Comparison of ENCODE assay signal across 8 cellular contexts in the genomic region with DNA sequence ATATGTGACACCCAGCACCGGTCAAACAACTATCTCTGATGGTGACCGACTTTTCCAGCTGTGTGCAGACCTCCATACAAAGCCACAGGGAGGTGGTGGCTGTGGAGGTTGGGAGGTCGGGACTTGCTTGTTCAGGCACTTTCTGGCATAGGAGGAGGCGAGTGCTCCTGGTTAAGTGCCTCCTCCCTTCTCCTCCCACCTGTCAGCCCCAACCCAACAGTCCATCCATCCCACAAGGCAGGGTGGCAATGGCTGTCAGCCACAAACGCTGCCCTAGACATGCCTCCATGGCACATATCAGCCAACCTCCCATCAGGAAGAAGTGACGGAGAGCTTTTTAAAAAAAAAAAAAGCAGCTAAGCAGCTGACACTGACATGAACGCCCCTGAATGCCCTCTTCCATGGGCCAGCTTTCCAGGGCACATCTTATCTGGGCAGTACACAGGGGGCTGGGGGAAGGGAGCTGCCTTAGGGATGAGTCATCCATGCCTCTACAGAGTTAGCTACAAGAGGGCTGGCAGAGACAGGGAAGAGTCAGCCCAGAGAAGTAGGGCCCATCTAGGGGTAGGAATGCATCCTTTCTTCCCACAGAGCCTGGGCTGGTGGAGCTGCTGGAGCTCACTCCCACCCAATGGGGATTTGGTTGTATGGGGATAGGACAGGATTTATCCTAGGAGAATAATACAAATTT. TPM values are rescaled to one million over a fixed set of nuclear protein-coding genes. Genes with fewer than 3 reads are reported as not detected.
DNase-seq lines count a peak whose midpoint lies in the region; ATAC-seq and TF ChIP-seq lines count a peak whose summit lies in the region.

No MANE protein-coding gene starts in this region.

- no peaks in the 10 kb centered on the region for H3K27me3 Mint-ChIP-seq in activated T-helper 2 cell treated with anti-CD3 and anti-CD28 coated beads, Interferon-gamma antibody, Interleukin-2, Interleukin-4, amounts not matched to agents 10 μg/mL and 5 μg/mL and 100 μg/mL, durations not matched to agents 14 hours and 24 hours and 36 hours (ENCODE audit: low read depth)

- H3K27ac Mint-ChIP-seq in activated T-helper 2 cell treated with anti-CD3 and anti-CD28 coated beads, Interferon-gamma antibody, Interleukin-2, Interleukin-4, amounts not matched to agents 10 μg/mL and 5 μg/mL and 100 μg/mL, durations not matched to agents 14 hours and 24 hours and 36 hours: no peak overlapping the region

- H3K9me3 ChIP-seq in iPS-20b (ENCODE audit: insufficient read depth, low read depth, low read length): no peaks in the 10 kb centered on the region

- H3K9me3 Mint-ChIP-seq in activated T-helper 2 cell treated with anti-CD3 and anti-CD28 coated beads, Interferon-gamma antibody, Interleukin-2, Interleukin-4, amounts not matched to agents 10 μg/mL and 5 μg/mL and 100 μg/mL, durations not matched to agents 14 hours and 24 hours and 36 hours: no peaks in the 10 kb centered on the region

- H3K4me3 Mint-ChIP-seq in activated T-helper 2 cell treated with anti-CD3 and anti-CD28 coated beads, Interferon-gamma antibody, Interleukin-2, Interleukin-4, amounts not matched to agents 10 μg/mL and 5 μg/mL and 100 μg/mL, durations not matched to agents 14 hours and 24 hours and 36 hours (ENCODE audit: low read depth): no peak overlapping the region

- peaks cover 53% of the 10 kb centered on the region for H3K36me3 ChIP-seq in iPS-20b (ENCODE audit: insufficient read depth, low read depth, low read length)

- peaks cover 21% of the 10 kb centered on the region for H3K4me1 ChIP-seq in iPS-20b (ENCODE audit: insufficient read depth, low read length)

- H3K9ac ChIP-seq in iPS-20b (ENCODE audit: low read depth, low read length): peak overlapping the region; percentile 28; the same call in 1 of the 2 replicates

- peaks cover 58% of the 10 kb centered on the region for H3K36me3 Mint-ChIP-seq in activated T-helper 2 cell treated with anti-CD3 and anti-CD28 coated beads, Interferon-gamma antibody, Interleukin-2, Interleukin-4, amounts not matched to agents 10 μg/mL and 5 μg/mL and 100 μg/mL, durations not matched to agents 14 hours and 24 hours and 36 hours (ENCODE audit: low read depth)

- peak; percentile 88 for TF ChIP-seq CTCF in AG09309 (IDR thresholded peaks at IDR 0.05; ENCODE audit: control insufficient read depth, insufficient read depth, low read depth, low read length, missing control alignments)

- H3K4me1 Mint-ChIP-seq in activated T-helper 2 cell treated with anti-CD3 and anti-CD28 coated beads, Interferon-gamma antibody, Interleukin-2, Interleukin-4, amounts not matched to agents 10 μg/mL and 5 μg/mL and 100 μg/mL, durations not matched to agents 14 hours and 24 hours and 36 hours (ENCODE audit: low read depth): peaks cover 45% of the 10 kb centered on the region

- H3K27me3 ChIP-seq in iPS-20b (ENCODE audit: insufficient read depth, low read length): no peaks in the 10 kb centered on the region

- H3K4me3 ChIP-seq in AG09309 (ENCODE audit: control insufficient read depth, low read depth, low read length) (no peak overlapping the region), iPS-20b (ENCODE audit: low read length) (peak overlapping the region; percentile 26; the same call in 1 of the 2 replicates), skin epidermis (no peak overlapping the region)

- intact Hi-C loops in activated T-helper 2 cell treated with anti-CD3 and anti-CD28 coated beads, Interferon-gamma antibody, Interleukin-2, Interleukin-4, amounts not matched to agents 10 μg/mL and 5 μg/mL and 100 μg/mL, durations not matched to agents 14 hours and 24 hours and 36 hours (cut with micrococcal nuclease): no loop called here

- ATAC-seq in HG03108 (IDR thresholded peaks at IDR 0.05; ENCODE audit: unreplicated experiment): no peak

- DNase-seq in AG09309 (ENCODE audit: low read depth): peak; percentile 90
- DNase-seq in HuH-7 (ENCODE audit: low spot score): peak; percentile 55
- peak; percentile 97 for DNase-seq in astrocyte of the hippocampus (ENCODE audit: low read depth, low spot score)
- DNase-seq in SKM-1 treated with dmso at 0.1 percent for 144 hours (lab: John Stamatoyannopoulos, UW; ENCODE audit: unreplicated experiment): no peak
- no peak for DNase-seq in activated T-helper 2 cell treated with anti-CD3 and anti-CD28 coated beads, Interferon-gamma antibody, Interleukin-2, Interleukin-4, amounts not matched to agents 10 μg/mL and 5 μg/mL and 100 μg/mL, durations not matched to agents 14 hours and 24 hours and 36 hours (ENCODE audit: low spot score)

- H3K27ac ChIP-seq in iPS-20b (ENCODE audit: low read length) (no peak overlapping the region), skin epidermis (peak overlapping the region in 19 of 21 experiments; percentile 7 to 89 (median 78))

RNA-seq across cellular contexts. Expression of gene CCDC12, which starts 41.2 kb away (rescaled TPM):
- total RNA-seq in activated T-helper 2 cell treated with anti-CD3 and anti-CD28 coated beads, Interferon-gamma antibody, Interleukin-2, Interleukin-4, amounts not matched to agents 10 μg/mL and 5 μg/mL and 100 μg/mL, durations not matched to agents 14 hours and 24 hours and 36 hours: 65.3 and 69.2 TPM in 2 replicates

RNA-seq across cellular contexts. Expression of gene NBEAL2, which starts 44.2 kb away (rescaled TPM):
- 120 and 129 TPM in 2 replicates for total RNA-seq in activated T-helper 2 cell treated with anti-CD3 and anti-CD28 coated beads, Interferon-gamma antibody, Interleukin-2, Interleukin-4, amounts not matched to agents 10 μg/mL and 5 μg/mL and 100 μg/mL, durations not matched to agents 14 hours and 24 hours and 36 hours

RNA-seq across cellular contexts. Expression of gene PTH1R, which starts 57.8 kb away (rescaled TPM):
- not detected in 2 replicates for total RNA-seq in activated T-helper 2 cell treated with anti-CD3 and anti-CD28 coated beads, Interferon-gamma antibody, Interleukin-2, Interleukin-4, amounts not matched to agents 10 μg/mL and 5 μg/mL and 100 μg/mL, durations not matched to agents 14 hours and 24 hours and 36 hours

Comparison
In these comparisons a context has a peak if more than half of its experiments do, and no peak if none do; other contexts are left out.
1. DNase-seq: peak in AG09309 (single experiment), HuH-7 (single experiment) and astrocyte of the hippocampus (single experiment); none in SKM-1 treated with dmso at 0.1 percent for 144 hours (single experiment) and activated T-helper 2 cell treated with anti-CD3 and anti-CD28 coated beads, Interferon-gamma antibody, Interleukin-2, Interleukin-4, amounts not matched to agents 10 μg/mL and 5 μg/mL and 100 μg/mL, durations not matched to agents 14 hours and 24 hours and 36 hours (single experiment).